Comparison of ENCODE assay signal across 8 cellular contexts in the genomic region with DNA sequence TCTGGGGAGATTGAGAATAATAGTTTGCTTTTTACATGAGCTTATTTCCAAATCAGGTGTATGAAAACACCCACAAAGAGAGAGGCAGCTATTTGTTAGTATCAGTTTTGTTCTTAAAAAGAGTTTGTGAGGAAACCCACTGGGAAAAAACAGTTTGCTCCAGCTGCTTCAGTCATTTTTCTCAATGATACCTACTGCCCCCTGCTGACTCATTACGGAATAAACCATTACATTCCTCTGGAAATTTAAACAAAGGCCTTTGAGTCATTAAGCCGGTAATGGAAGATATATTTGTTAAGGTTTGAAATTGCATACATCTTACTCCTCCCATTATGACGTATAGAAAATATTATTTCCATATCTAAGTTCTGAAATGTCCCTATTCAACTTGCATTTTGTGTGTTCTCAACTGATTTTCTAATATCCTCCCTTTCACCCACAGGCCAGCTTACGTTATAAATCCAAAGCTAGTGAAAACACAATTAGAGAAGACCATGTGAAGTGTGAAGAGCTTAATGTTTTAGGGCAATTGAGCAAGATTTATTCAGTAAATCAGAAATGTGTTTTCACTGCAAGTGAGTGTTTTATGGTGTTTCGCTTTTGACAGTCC.
A peak's percentile ranks its signal among the peaks of the same experiment; 100 is the strongest.
DNase-seq lines count a peak whose midpoint lies in the region; ATAC-seq and TF ChIP-seq lines count a peak whose summit lies in the region.

No MANE protein-coding gene starts in this region.

- peak overlapping the region in 2 of 5 experiments; percentile 12 to 13 for H3K27ac Mint-ChIP-seq in brain

- no peak overlapping the region for H3K14ac ChIP-seq in mesenchymal stem cell (ENCODE audit: low read length in 2 of 2)

- H3K4me2 ChIP-seq in mesenchymal stem cell (ENCODE audit: low read length, poor library complexity, severe bottlenecking) = no peak overlapping the region

- peaks cover 4% of the 10 kb centered on the region for H3K27me3 Mint-ChIP-seq in brain

- H3K4me1 ChIP-seq in mesenchymal stem cell (ENCODE audit: control insufficient read depth, insufficient read depth, low read depth, low read length) = no peaks in the 10 kb centered on the region

- no peak overlapping the region for H3K23ac ChIP-seq in mesenchymal stem cell (ENCODE audit: low read length in 2 of 2)

- H4K91ac ChIP-seq in mesenchymal stem cell (ENCODE audit: low read length) = no peak overlapping the region

- H3K27me3 ChIP-seq in mesenchymal stem cell (ENCODE audit: control insufficient read depth in 1 of 2, insufficient read depth in 1 of 2, low read length in 2 of 2) = no peaks in the 10 kb centered on the region

- no peaks in the 10 kb centered on the region for H3K36me3 Mint-ChIP-seq in brain

- H3K4me3 ChIP-seq in mesenchymal stem cell (ENCODE audit: insufficient read depth in 1 of 2, low read depth in 1 of 2, low read length in 2 of 2) = no peak overlapping the region

- no peak overlapping the region for H3K9ac ChIP-seq in mesenchymal stem cell (ENCODE audit: low read length)

- no peak overlapping the region for H3K4ac ChIP-seq in mesenchymal stem cell (ENCODE audit: low read depth in 1 of 2, low read length in 2 of 2)

- no peaks in the 10 kb centered on the region for H3K79me1 ChIP-seq in mesenchymal stem cell (replicated peaks; ENCODE audit: low read length, poor library complexity, severe bottlenecking)

- DNase-seq in COR-L47 (lab: John Stamatoyannopoulos, UW) (peak; percentile 58), H4 (ENCODE audit: low spot score) (peak; percentile 31), NCI-H2227 (lab: John Stamatoyannopoulos, UW; ENCODE audit: unreplicated experiment) (peak; percentile 28), mesenchymal stem cell (peak; percentile 67)
- DNase-seq in activated CD4-positive, alpha-beta T cell treated with anti-CD3 and anti-CD28 coated beads, Interleukin-2, amount 50 U/mL, for 4 hours = no peak

- peaks cover 24% of the 10 kb centered on the region for H3K4me1 Mint-ChIP-seq in brain

- H2BK120ac ChIP-seq in mesenchymal stem cell (ENCODE audit: low read depth, low read length) = no peak overlapping the region

- no peaks in the 10 kb centered on the region for H3K9me3 Mint-ChIP-seq in brain

- H3K9me3 ChIP-seq in mesenchymal stem cell (ENCODE audit: control insufficient read depth, low read length) = no peaks in the 10 kb centered on the region

- H2BK12ac ChIP-seq in mesenchymal stem cell (ENCODE audit: low read length in 2 of 2) = no peak overlapping the region

- TF ChIP-seq CTCF in brain (conservative IDR thresholded peaks at IDR 0.05) = peak; percentile 74 to 83

- H3K36me3 ChIP-seq in mesenchymal stem cell (ENCODE audit: control insufficient read depth in 1 of 2, insufficient read depth in 2 of 2, low read depth in 1 of 2, low read length in 2 of 2) = no peaks in the 10 kb centered on the region

- ATAC-seq in GM21825 (IDR thresholded peaks at IDR 0.05; ENCODE audit: unreplicated experiment) (no peak), HG03039 (IDR thresholded peaks at IDR 0.05; ENCODE audit: unreplicated experiment) (no peak)

- no peak overlapping the region for H4K8ac ChIP-seq in mesenchymal stem cell (ENCODE audit: low read length)

- H3K27ac ChIP-seq in mesenchymal stem cell (ENCODE audit: low read length, poor library complexity, severe bottlenecking) = no peak overlapping the region

- H3K4me3 Mint-ChIP-seq in brain = no peak overlapping the region

- H2BK5ac ChIP-seq in mesenchymal stem cell (ENCODE audit: low read depth, low read length, poor library complexity, severe bottlenecking) = no peak overlapping the region

- H2BK15ac ChIP-seq in mesenchymal stem cell (ENCODE audit: low read depth, poor library complexity, severe bottlenecking) = no peak overlapping the region

- 100% methylated on average over 2 of the region's 5 CpGs for WGBS in mesenchymal stem cell

- no peak overlapping the region for H2AFZ ChIP-seq in mesenchymal stem cell (ENCODE audit: low read depth, low read length)

- H2AK5ac ChIP-seq in mesenchymal stem cell (ENCODE audit: low read length, severe bottlenecking) = no peak overlapping the region

- no peak overlapping the region for H3K18ac ChIP-seq in mesenchymal stem cell (ENCODE audit: low read depth in 1 of 2, low read length in 2 of 2)

Comparison
In these comparisons a context has a peak if more than half of its experiments do, and no peak if none do; other contexts are left out.
1. DNase-seq: peak in COR-L47 (single experiment), H4 (single experiment), NCI-H2227 (single experiment) and mesenchymal stem cell (single experiment); none in activated CD4-positive, alpha-beta T cell treated with anti-CD3 and anti-CD28 coated beads, Interleukin-2, amount 50 U/mL, for 4 hours (0 of 2).